9 cellular contexts compared by ENCODE assay signal in the genomic region with DNA sequence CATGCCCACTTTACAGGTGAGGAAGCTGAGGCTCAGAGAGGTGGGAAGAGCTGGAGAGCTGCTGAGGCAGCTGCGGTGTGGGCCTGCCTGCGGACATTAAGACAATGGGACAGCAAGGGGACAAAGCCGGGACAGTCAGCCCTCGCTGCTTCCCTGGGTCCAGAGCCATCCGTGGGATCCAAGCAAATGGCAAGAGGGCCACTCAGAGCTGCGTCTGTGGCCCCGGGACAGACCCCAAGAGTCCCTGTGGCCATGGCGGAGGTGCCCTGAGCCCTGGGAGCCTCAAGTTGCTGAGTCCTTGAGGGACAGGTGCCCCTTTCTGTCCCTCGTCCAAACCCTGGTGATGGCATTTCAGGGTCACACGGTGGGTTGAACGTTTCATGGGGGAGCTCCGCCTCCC.
"Had no signal": no experiment of that assay in that cellular context is flagged by ENCODE, and none has a peak within 500 bp of the region (broad histone marks: within the 10 kb centered on the region; RNA-seq: fewer than 3 reads in every experiment).

No MANE protein-coding gene starts in this region.

- H3K27ac Mint-ChIP-seq: HFFc6 had no signal

- H3K9ac ChIP-seq: GM23248 had no signal

- H3K9me3 ChIP-seq: HAP-1 had no signal

- H3K36me3 ChIP-seq: HAP-1 had no signal

- H3K27ac ChIP-seq: GM23248 had no signal

- ATAC-seq: HCT116, K562 had no signal

- H3K4me3 ChIP-seq: GM23248, HAP-1, K562 had no signal

- DNase-seq: GM23248, GOT3, H7, HFFc6, IMR-90, KG1 had no signal

- H3K4me1 ChIP-seq: HAP-1 had no signal

- H3K4me3 Mint-ChIP-seq: HFFc6 had no signal
